ENCODE assay signal across 9 cellular contexts in the genomic region with DNA sequence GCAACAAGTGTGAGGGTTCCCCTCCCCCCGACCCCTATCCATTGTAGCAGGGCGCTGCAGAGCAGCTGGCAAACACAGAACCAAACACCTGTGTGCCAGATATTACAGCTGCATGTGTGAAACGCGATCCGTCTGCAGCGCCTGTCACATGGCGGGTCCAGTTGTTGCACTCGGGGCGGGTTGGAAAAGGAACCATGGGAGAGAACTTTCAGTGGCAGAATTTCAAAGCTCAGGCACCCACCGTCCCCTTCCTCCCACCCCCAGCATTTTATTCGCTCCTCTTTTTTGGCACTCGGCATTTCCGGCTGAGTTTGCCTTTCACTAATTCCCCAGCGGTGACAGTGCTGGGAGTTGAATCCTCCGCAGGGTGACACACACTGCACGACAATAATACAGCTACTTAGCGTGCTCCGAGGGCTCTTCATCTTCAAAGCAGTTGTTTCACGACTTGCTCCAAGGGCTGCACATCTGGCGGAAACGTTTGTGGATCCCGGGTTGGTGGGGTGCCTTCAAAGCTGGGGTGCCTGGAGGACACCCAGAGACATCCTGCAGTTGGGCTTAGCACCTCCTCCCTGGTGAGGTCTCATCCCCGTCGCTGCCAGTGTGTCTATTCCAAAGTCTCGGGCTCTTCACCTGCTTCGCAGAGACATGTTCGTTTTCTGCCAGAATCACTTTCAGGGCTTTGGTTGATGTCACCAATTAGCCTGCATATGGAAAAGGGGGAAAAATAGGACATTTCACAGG.
A peak's percentile ranks its signal among the peaks of the same experiment; 100 is the strongest.
DNase-seq lines count a peak whose midpoint lies in the region; ATAC-seq and TF ChIP-seq lines count a peak whose summit lies in the region.
"Had no signal": no experiment of that assay in that cellular context is flagged by ENCODE, and none has a peak within 500 bp of the region (broad histone marks: within the 10 kb centered on the region; RNA-seq: fewer than 3 reads in every experiment).

No MANE protein-coding gene starts in this region.

- H3K14ac ChIP-seq in mesenchymal stem cell (ENCODE audit: low read length in 2 of 2) = no peak overlapping the region

- H3K36me3 Mint-ChIP-seq in CD14-positive monocyte = peaks cover 0 to 4% of the 10 kb centered on the region in 2 donors

- H3K18ac ChIP-seq in mesenchymal stem cell (ENCODE audit: low read depth in 1 of 2, low read length in 2 of 2) = no peak overlapping the region

- no peak overlapping the region for H4K8ac ChIP-seq in mesenchymal stem cell (ENCODE audit: low read length)

- peak overlapping the region; percentile 58 to 69 for H3K4me3 Mint-ChIP-seq in CD14-positive monocyte

- H3K9ac ChIP-seq in mesenchymal stem cell (ENCODE audit: low read length) = peak overlapping the region; percentile 34

- no peak overlapping the region for H2BK120ac ChIP-seq in mesenchymal stem cell (ENCODE audit: low read depth, low read length)

- 83% methylated on average over 27 of the region's 27 CpGs for WGBS in mesenchymal stem cell

- TF ChIP-seq CTCF in CD14-positive monocyte (IDR thresholded peaks at IDR 0.05) (no peak), ascending aorta (IDR thresholded peaks at IDR 0.05) (no peak)

- no peak overlapping the region for H2AK5ac ChIP-seq in mesenchymal stem cell (ENCODE audit: low read length, severe bottlenecking)

- no peak overlapping the region for H2AFZ ChIP-seq in mesenchymal stem cell (ENCODE audit: low read depth, low read length)

- H3K79me1 ChIP-seq in mesenchymal stem cell (replicated peaks; ENCODE audit: low read length, poor library complexity, severe bottlenecking) = no peaks in the 10 kb centered on the region

- no peak overlapping the region for H3K4me2 ChIP-seq in mesenchymal stem cell (ENCODE audit: low read length, poor library complexity, severe bottlenecking)

- H3K27me3 ChIP-seq in ascending aorta (no peaks in the 10 kb centered on the region), mesenchymal stem cell (ENCODE audit: control insufficient read depth in 1 of 2, insufficient read depth in 1 of 2, low read length in 2 of 2) (peaks cover 0 to 72% of the 10 kb centered on the region in 2 experiments)

- H3K27ac Mint-ChIP-seq in CD14-positive monocyte = peak overlapping the region in 1 of 7 donors; percentile 35

- no peak overlapping the region for H2BK15ac ChIP-seq in mesenchymal stem cell (ENCODE audit: low read depth, poor library complexity, severe bottlenecking)

- no peak overlapping the region for H4K91ac ChIP-seq in mesenchymal stem cell (ENCODE audit: low read length)

- H3K27me3 Mint-ChIP-seq in CD14-positive monocyte (ENCODE audit: low read depth in 3 of 3) = peaks cover 2 to 3% (median 2%) of the 10 kb centered on the region in 3 donors

- peaks cover 0 to 3% (median 0%) of the 10 kb centered on the region in 7 donors for H3K9me3 Mint-ChIP-seq in CD14-positive monocyte

- H3K27ac ChIP-seq in ascending aorta (no peak overlapping the region), mesenchymal stem cell (ENCODE audit: low read length, poor library complexity, severe bottlenecking) (no peak overlapping the region)

- peaks cover 15% of the 10 kb centered on the region for H3K4me1 Mint-ChIP-seq in CD14-positive monocyte

- H3K9me3 ChIP-seq in ascending aorta (no peaks in the 10 kb centered on the region), mesenchymal stem cell (ENCODE audit: control insufficient read depth, low read length) (no peaks in the 10 kb centered on the region)

- ATAC-seq in GM21360 (IDR thresholded peaks at IDR 0.05; ENCODE audit: unreplicated experiment) (no peak), GM19324 (IDR thresholded peaks at IDR 0.05; ENCODE audit: low FRiP score, unreplicated experiment) (no peak), GM21447 (IDR thresholded peaks at IDR 0.05; ENCODE audit: unreplicated experiment) (no peak)
- ATAC-seq: GM12878 had no signal

- H3K36me3 ChIP-seq in ascending aorta (no peaks in the 10 kb centered on the region), mesenchymal stem cell (ENCODE audit: control insufficient read depth in 1 of 2, insufficient read depth in 2 of 2, low read depth in 1 of 2, low read length in 2 of 2) (no peaks in the 10 kb centered on the region)

- H3K4ac ChIP-seq in mesenchymal stem cell (ENCODE audit: low read depth in 1 of 2, low read length in 2 of 2) = no peak overlapping the region

- DNase-seq in CD14-positive monocyte (ENCODE audit: low spot score) = no peak
- peak; percentile 79 for DNase-seq in NCI-H1436 (lab: John Stamatoyannopoulos, UW)
- no peak for DNase-seq in ascending aorta (ENCODE audit: low spot score in 2 of 2)
- no peak for DNase-seq in mesenchymal stem cell
- DNase-seq in NK-92 (lab: John Stamatoyannopoulos, UW; ENCODE audit: unreplicated experiment) = no peak

- peaks cover 0 to 3% of the 10 kb centered on the region in 2 donors for H3K4me1 ChIP-seq in ascending aorta
- H3K4me1 ChIP-seq in mesenchymal stem cell (ENCODE audit: control insufficient read depth, insufficient read depth, low read depth, low read length) = peaks cover 6% of the 10 kb centered on the region

- intact Hi-C loops in CD14-positive monocyte (cut with micrococcal nuclease) = no loop called here
- intact Hi-C loops in ascending aorta (cut with DNase I) = no loop called here

- H2BK5ac ChIP-seq in mesenchymal stem cell (ENCODE audit: low read depth, low read length, poor library complexity, severe bottlenecking) = no peak overlapping the region

- no peak overlapping the region for H2BK12ac ChIP-seq in mesenchymal stem cell (ENCODE audit: low read length in 2 of 2)

- H3K4me3 ChIP-seq in ascending aorta = peak overlapping the region; percentile 16 to 29
- peak overlapping the region in 1 of 2 experiments; percentile 68 for H3K4me3 ChIP-seq in mesenchymal stem cell (ENCODE audit: insufficient read depth in 1 of 2, low read depth in 1 of 2, low read length in 2 of 2)
- H3K4me3 ChIP-seq: GM12878 had no signal

- no peak overlapping the region for H3K23ac ChIP-seq in mesenchymal stem cell (ENCODE audit: low read length in 2 of 2)
